In the genomic region with DNA sequence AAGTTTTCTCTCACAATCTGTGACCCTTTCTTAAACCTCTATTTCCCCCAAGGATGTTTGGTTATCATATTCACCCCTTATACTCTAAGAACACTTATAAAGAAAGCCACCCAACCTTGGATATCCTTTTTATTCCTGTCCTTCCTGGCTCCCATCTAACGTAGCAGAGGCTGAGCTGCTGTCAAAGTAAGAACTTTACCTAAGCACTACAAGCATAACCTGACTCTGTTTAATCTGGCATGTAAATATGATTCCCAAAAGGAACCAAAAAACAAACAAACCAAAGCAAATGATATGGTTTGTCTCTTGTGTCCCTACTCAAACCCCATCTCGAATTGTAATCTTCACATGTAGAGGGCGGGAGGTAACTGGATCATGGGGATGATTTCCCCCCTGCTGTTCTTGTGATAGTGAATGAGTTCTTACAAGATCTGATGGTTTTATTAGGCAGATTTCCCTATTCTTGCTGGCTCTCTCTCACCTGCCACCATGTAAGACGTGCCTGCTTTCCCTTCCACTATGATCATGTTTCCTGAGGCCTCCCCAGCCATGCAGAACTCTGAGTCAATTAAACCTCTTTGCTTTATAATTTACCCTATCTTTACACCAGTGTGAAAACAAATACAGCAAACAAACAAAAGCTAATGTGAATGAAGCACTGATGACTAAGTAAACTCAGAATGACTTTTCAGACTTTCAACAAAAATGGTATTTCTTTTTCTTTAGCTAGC, we compare ENCODE assay signal across 2 cellular contexts.
TF ChIP-seq lines count a peak whose summit lies in the region.

No MANE protein-coding gene starts in this region.

TF ChIP-seq in HEK293, 187 proteins besides CTCF, POLR2A, EP300 and RAD21:
- TF ChIP-seq SETDB1 (IDR thresholded peaks at IDR 0.05; ENCODE audit: insufficient read length, low read length), result peak; percentile 54
- TF ChIP-seq ZNF169 (tag by site-specific recombination; IDR thresholded peaks at IDR 0.05), result no peak

TF ChIP-seq in HepG2, 621 proteins besides CTCF, POLR2A, EP300 and RAD21:
- TF ChIP-seq ASH2L (IDR thresholded peaks at IDR 0.05; ENCODE audit: insufficient read length, low read depth, low read length), result no peak
- no peak for TF ChIP-seq CHD4 (IDR thresholded peaks at IDR 0.05; ENCODE audit: borderline replicate concordance, low read length)
- TF ChIP-seq, protein P1, sequence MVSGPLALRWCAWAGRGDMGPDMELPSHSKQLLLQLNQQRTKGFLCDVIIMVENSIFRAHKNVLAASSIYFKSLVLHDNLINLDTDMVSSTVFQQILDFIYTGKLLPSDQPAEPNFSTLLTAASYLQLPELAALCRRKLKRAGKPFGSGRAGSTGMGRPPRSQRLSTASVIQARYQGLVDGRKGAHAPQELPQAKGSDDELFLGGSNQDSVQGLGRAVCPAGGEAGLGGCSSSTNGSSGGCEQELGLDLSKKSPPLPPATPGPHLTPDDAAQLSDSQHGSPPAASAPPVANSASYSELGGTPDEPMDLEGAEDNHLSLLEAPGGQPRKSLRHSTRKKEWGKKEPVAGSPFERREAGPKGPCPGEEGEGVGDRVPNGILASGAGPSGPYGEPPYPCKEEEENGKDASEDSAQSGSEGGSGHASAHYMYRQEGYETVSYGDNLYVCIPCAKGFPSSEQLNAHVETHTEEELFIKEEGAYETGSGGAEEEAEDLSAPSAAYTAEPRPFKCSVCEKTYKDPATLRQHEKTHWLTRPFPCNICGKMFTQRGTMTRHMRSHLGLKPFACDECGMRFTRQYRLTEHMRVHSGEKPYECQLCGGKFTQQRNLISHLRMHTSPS (CRISPR knock-in tag; IDR thresholded peaks at IDR 0.05; ENCODE audit: low read depth), result no peak
- TF ChIP-seq, protein P2, sequence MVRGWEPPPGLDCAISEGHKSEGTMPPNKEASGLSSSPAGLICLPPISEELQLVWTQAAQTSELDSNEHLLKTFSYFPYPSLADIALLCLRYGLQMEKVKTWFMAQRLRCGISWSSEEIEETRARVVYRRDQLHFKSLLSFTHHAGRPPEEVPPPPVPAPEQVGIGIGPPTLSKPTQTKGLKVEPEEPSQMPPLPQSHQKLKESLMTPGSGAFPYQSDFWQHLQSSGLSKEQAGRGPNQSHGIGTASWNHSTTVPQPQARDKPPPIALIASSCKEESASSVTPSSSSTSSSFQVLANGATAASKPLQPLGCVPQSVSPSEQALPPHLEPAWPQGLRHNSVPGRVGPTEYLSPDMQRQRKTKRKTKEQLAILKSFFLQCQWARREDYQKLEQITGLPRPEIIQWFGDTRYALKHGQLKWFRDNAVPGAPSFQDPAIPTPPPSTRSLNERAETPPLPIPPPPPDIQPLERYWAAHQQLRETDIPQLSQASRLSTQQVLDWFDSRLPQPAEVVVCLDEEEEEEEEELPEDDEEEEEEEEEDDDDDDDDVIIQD (CRISPR knock-in tag; IDR thresholded peaks at IDR 0.05; ENCODE audit: low read depth), result peak; percentile 61; the same call in 1 of the 2 replicates
